8 cellular contexts compared by ENCODE assay signal in genomic region chr1:2381741-2382620, GRCh38. TPM values are rescaled to one million over a fixed set of nuclear protein-coding genes. Genes with fewer than 3 reads are reported as not detected.
DNase-seq lines count a peak whose midpoint lies in the region; ATAC-seq and TF ChIP-seq lines count a peak whose summit lies in the region.

No MANE protein-coding gene starts in this region.

- peak; percentile 93 to 97 (median 94) for ATAC-seq in right lobe of liver
- no peak for ATAC-seq in HG03139 (IDR thresholded peaks at IDR 0.05; ENCODE audit: unreplicated experiment)

- no peaks in the 10 kb centered on the region for H3K27me3 ChIP-seq in Loucy (ENCODE audit: insufficient read depth, low read length, poor library complexity, severe bottlenecking)
- H3K27me3 ChIP-seq in right lobe of liver = no peaks in the 10 kb centered on the region

- H2AFZ ChIP-seq in Loucy (ENCODE audit: low read length) = no peak overlapping the region

- H3K27ac ChIP-seq in right lobe of liver = no peak overlapping the region

- no peaks in the 10 kb centered on the region for H3K9me3 ChIP-seq in Loucy (ENCODE audit: insufficient read depth, low read depth, low read length)
- H3K9me3 ChIP-seq in right lobe of liver = no peaks in the 10 kb centered on the region

- no peak overlapping the region for H3K4me2 ChIP-seq in Loucy (ENCODE audit: low read depth, low read length, poor library complexity, severe bottlenecking)

- no peaks in the 10 kb centered on the region for H4K20me1 ChIP-seq in Loucy (ENCODE audit: insufficient read depth, low read length, poor library complexity, severe bottlenecking)

- DNase-seq in SHP77 (lab: John Stamatoyannopoulos, UW) (peak; percentile 14 to 63), SHP77 treated with DMSO at 0.1 percent for 48 hours (lab: John Stamatoyannopoulos, UW) (no peak), choroid plexus epithelial cell (ENCODE audit: low read depth) (peak; percentile 79), right lobe of liver (peak; percentile 86 to 89 (median 87))
- peak; percentile 85 for DNase-seq in activated CD4-positive, alpha-beta T cell treated with anti-CD3 and anti-CD28 coated beads for 48 hours
- DNase-seq in stimulated activated CD4-positive, alpha-beta T cell treated with anti-CD3 and anti-CD28 coated beads, TNF-alpha, amount 100 ng/mL, for 24 hours (ENCODE audit: low read depth in 3 of 3) = peak; percentile 51 to 73 (median 59)

- no peak for TF ChIP-seq POLR2A in right lobe of liver (IDR thresholded peaks at IDR 0.05)

- H3K4me3 ChIP-seq in Loucy (ENCODE audit: low read length, poor library complexity, severe bottlenecking) = no peak overlapping the region
- no peak overlapping the region for H3K4me3 ChIP-seq in choroid plexus epithelial cell (ENCODE audit: low read depth, low read length)
- H3K4me3 ChIP-seq in right lobe of liver = no peak overlapping the region

- H3K4me1 ChIP-seq in Loucy (ENCODE audit: insufficient read depth, low read length, poor library complexity, severe bottlenecking) (no peaks in the 10 kb centered on the region), right lobe of liver (no peaks in the 10 kb centered on the region)

- no peaks in the 10 kb centered on the region for H3K79me2 ChIP-seq in Loucy (ENCODE audit: insufficient read depth, low read length)

- no peak overlapping the region for H3K9ac ChIP-seq in Loucy (ENCODE audit: low read depth, low read length, poor library complexity, severe bottlenecking)

- peak; percentile 86 for TF ChIP-seq CTCF in Loucy (conservative IDR thresholded peaks at IDR 0.05; ENCODE audit: low read length)
- TF ChIP-seq CTCF in choroid plexus epithelial cell (conservative IDR thresholded peaks at IDR 0.05; ENCODE audit: low read depth, low read length) = peak; percentile 95
- TF ChIP-seq CTCF in right lobe of liver (IDR thresholded peaks at IDR 0.05) = peak; percentile 92 to 96 (median 94)

- H3K36me3 ChIP-seq in Loucy (ENCODE audit: insufficient read depth, low read length) (no peaks in the 10 kb centered on the region), right lobe of liver (no peaks in the 10 kb centered on the region)

- 29% methylated on average over 3 of the region's 28 CpGs for WGBS in right lobe of liver (ENCODE audit: insufficient coverage, low coverage, low lambda C conversion rate, missing lambda C conversion rate)

- intact Hi-C loops in right lobe of liver (cut with DNase I) = loop anchor here (2.0 to 5.0 kb wide), 2 partner anchors 185 to 187 kb away; partner anchors contain the start of gene FAAP20 (in 1 of the 2)

- no peaks in the 10 kb centered on the region for H3K9me2 ChIP-seq in Loucy (replicated peaks; ENCODE audit: low read depth, low read length)

- no peaks in the 10 kb centered on the region for H3F3A ChIP-seq in Loucy (ENCODE audit: low read depth)

RNA-seq across cellular contexts. Expression of gene MORN1, which starts 9.4 kb away (rescaled TPM):
- total RNA-seq in right lobe of liver = 1 to 10 TPM; 3.1 to 7.1 (median 4.5) TPM

RNA-seq across cellular contexts. Expression of gene RER1, which starts 9.7 kb away (rescaled TPM):
- 100 to 1,000 TPM in 4 of 6 experiments, 10 to 100 TPM in 2; 76.5 to 166 (median 122) TPM for total RNA-seq in right lobe of liver

RNA-seq across cellular contexts. Expression of gene PEX10, which starts 30.4 kb away (rescaled TPM):
- total RNA-seq in right lobe of liver = 10 to 100 TPM in 3 of 6 experiments, 1 to 10 TPM in 3; 7.4 to 24.3 (median 10.5) TPM
